Comparison of ENCODE assay signal across 11 cellular contexts in genomic region chr17:2394775-2395191, GRCh38. TPM values are rescaled to one million over a fixed set of nuclear protein-coding genes. Genes with fewer than 3 reads are reported as not detected.
A peak's percentile ranks its signal among the peaks of the same experiment; 100 is the strongest.
DNase-seq lines count a peak whose midpoint lies in the region; ATAC-seq and TF ChIP-seq lines count a peak whose summit lies in the region.
"Had no signal": no experiment of that assay in that cellular context is flagged by ENCODE, and none has a peak within 500 bp of the region (broad histone marks: within the 10 kb centered on the region; RNA-seq: fewer than 3 reads in every experiment).

No MANE protein-coding gene starts in this region.

- DNase-seq in CD14-positive monocyte (ENCODE audit: low spot score) (no peak), T-cell (no peak), fibroblast of lung (ENCODE audit: low read depth in 2 of 2) (no peak), posterior vena cava (ENCODE audit: low spot score) (peak; percentile 73), GOT3 (lab: John Stamatoyannopoulos, UW) (no peak)
- DNase-seq: GDM1, islet precursor cell, NCI-H2227 treated with DMSO at 0.1 percent for 48 hours had no signal

- peaks cover 0 to 4% (median 0%) of the 10 kb centered on the region in 3 donors for H3K27me3 Mint-ChIP-seq in CD14-positive monocyte (ENCODE audit: low read depth in 3 of 3)
- H3K27me3 Mint-ChIP-seq in T-cell, result no peaks in the 10 kb centered on the region

- no peak overlapping the region for H2AFZ ChIP-seq in fibroblast of lung (ENCODE audit: low read length)

- H3K4me1 Mint-ChIP-seq in CD14-positive monocyte, result peaks cover 64% of the 10 kb centered on the region
- H3K4me1 Mint-ChIP-seq in T-cell, result peaks cover 62 to 74% (median 66%) of the 10 kb centered on the region in 3 donors

- peaks cover 41% of the 10 kb centered on the region for H3K79me2 ChIP-seq in fibroblast of lung (ENCODE audit: control insufficient read depth, insufficient read depth, low read length)

- CTCF ChIA-PET in T-cell (lab: Charles Lee), result interaction anchor here in 1 of 2 donors (0.6 kb wide), 1 partner anchor 56 kb away, joined by 14 read pairs; no protein-coding TSS in a partner anchor

- H3K36me3 ChIP-seq in fibroblast of lung (ENCODE audit: control insufficient read depth, insufficient read depth, low read length), result peaks cover 3% of the 10 kb centered on the region

- intact Hi-C loops in CD14-positive monocyte (cut with micrococcal nuclease) (loop anchor here in 1 of 2 donors (5.0 to 10.0 kb wide), 2 partner anchors 677 to 750 kb away; partner anchors contain the start of genes RILP and SCARF1), posterior vena cava (cut with DNase I) (no loop called here)

- H3K9me3 ChIP-seq in fibroblast of lung (ENCODE audit: control insufficient read depth, insufficient read depth, low read depth, low read length), result no peaks in the 10 kb centered on the region

- H3K4me1 ChIP-seq in fibroblast of lung (ENCODE audit: control insufficient read depth, extremely low read depth, insufficient read depth, low read length), result peaks cover 45% of the 10 kb centered on the region

- ATAC-seq in T-cell (replicated peaks in 1 of 4) (no peak), HG03442 (IDR thresholded peaks at IDR 0.05; ENCODE audit: unreplicated experiment) (no peak), HG03280 (IDR thresholded peaks at IDR 0.05; ENCODE audit: unreplicated experiment) (no peak), GM21576 (IDR thresholded peaks at IDR 0.05; ENCODE audit: unreplicated experiment) (no peak)

- H3K27ac Mint-ChIP-seq in CD14-positive monocyte (peak overlapping the region in 5 of 7 donors; percentile 71 to 100 (median 94)), T-cell (peak overlapping the region in 1 of 2 donors; percentile 78)

- H3K4me3 ChIP-seq in fibroblast of lung (replicated peaks in 1 of 4; ENCODE audit: control extremely low read depth in 1 of 4, insufficient read depth in 1 of 4, low read depth in 3 of 4, low read length in 4 of 4), result no peak overlapping the region

- TF ChIP-seq CTCF in CD14-positive monocyte (IDR thresholded peaks at IDR 0.05), result no peak
- no peak for TF ChIP-seq CTCF in fibroblast of lung (conservative IDR thresholded peaks at IDR 0.05 in 1 of 2, IDR thresholded peaks at IDR 0.05 in 1 of 2; ENCODE audit: low read depth in 1 of 2, low read length in 2 of 2)

- H3K4me3 Mint-ChIP-seq in CD14-positive monocyte (no peak overlapping the region), T-cell (peak overlapping the region; percentile 6 to 88 (median 9))

- no peak overlapping the region for H3K4me2 ChIP-seq in fibroblast of lung (ENCODE audit: extremely low read depth, insufficient read depth, low read length)

- H3K9me3 Mint-ChIP-seq in CD14-positive monocyte (no peaks in the 10 kb centered on the region), T-cell (no peaks in the 10 kb centered on the region)

- H3K36me3 Mint-ChIP-seq in CD14-positive monocyte, result peaks cover 40% of the 10 kb centered on the region in 2 donors
- no peaks in the 10 kb centered on the region for H3K36me3 Mint-ChIP-seq in T-cell

- no peaks in the 10 kb centered on the region for H3K27me3 ChIP-seq in fibroblast of lung (ENCODE audit: control insufficient read depth, insufficient read depth, low read length)

- POLR2A ChIA-PET in T-cell (lab: Charles Lee), result no interaction called here

- H3K27ac ChIP-seq in fibroblast of lung (ENCODE audit: insufficient read depth, low read length), result peak overlapping the region; percentile 72

- no peaks in the 10 kb centered on the region for H4K20me1 ChIP-seq in fibroblast of lung (ENCODE audit: control insufficient read depth, extremely low read depth, insufficient read depth, low read length)

- no peak overlapping the region for H3K9ac ChIP-seq in fibroblast of lung (ENCODE audit: insufficient read depth, low read length)

RNA-seq across cellular contexts. Expression of gene MNT, which starts 6.1 kb away (rescaled TPM):
- polyA plus RNA-seq in CD14-positive monocyte (1 to 10 TPM in 1 of 2 donors, under 1 TPM in 1; 0.28 to 1.3 TPM), fibroblast of lung (1.7 and 2.2 TPM in 2 replicates)
- total RNA-seq in T-cell (10 to 100 TPM; 43.0 to 97.8 (median 58.2) TPM), fibroblast of lung (4.9 and 8.4 TPM in 2 replicates), posterior vena cava (10 to 100 TPM; 26.0 to 27.2 TPM)
- polyA plus RNA-seq in fibroblast of lung (2012), result 11.3 and 12.2 TPM in 2 replicates
- polyA minus RNA-seq in fibroblast of lung (ENCODE audit: low replicate concordance), result 15.8 and 17.1 TPM in 2 replicates

RNA-seq across cellular contexts. Expression of gene SGSM2, which starts 57.5 kb away (rescaled TPM):
- polyA plus RNA-seq in CD14-positive monocyte (1 to 10 TPM; 3.0 to 3.5 TPM), fibroblast of lung (16.2 and 23.4 TPM in 2 replicates)
- total RNA-seq in T-cell (100 to 1,000 TPM; 124 to 172 (median 160) TPM), fibroblast of lung (25.7 and 31.5 TPM in 2 replicates), posterior vena cava (10 to 100 TPM; 38.7 to 42.9 TPM)
- polyA plus RNA-seq in fibroblast of lung (2012), result 17.2 and 26.4 TPM in 2 replicates
- polyA minus RNA-seq in fibroblast of lung (ENCODE audit: low replicate concordance), result 59.4 and 98.2 TPM in 2 replicates

RNA-seq across cellular contexts. Expression of gene TSR1, which starts 58.5 kb away (rescaled TPM):
- 1 to 10 TPM; 8.1 to 9.3 TPM for polyA plus RNA-seq in CD14-positive monocyte
- total RNA-seq in T-cell, result 10 to 100 TPM; 27.8 to 33.7 (median 28.8) TPM
- total RNA-seq in fibroblast of lung, result 42.4 and 47.3 TPM in 2 replicates
- 13.7 and 16.9 TPM in 2 replicates for polyA plus RNA-seq in fibroblast of lung
- 23.3 and 32.1 TPM in 2 replicates for polyA plus RNA-seq in fibroblast of lung (2012)
- 19.0 and 50.4 TPM in 2 replicates for polyA minus RNA-seq in fibroblast of lung (ENCODE audit: low replicate concordance)
- total RNA-seq in posterior vena cava, result 10 to 100 TPM; 20.8 to 24.0 TPM

Comparison
In these comparisons a context has a peak if more than half of its experiments do, and no peak if none do; other contexts are left out.
1. H3K4me3 Mint-ChIP-seq: peak in T-cell (3 of 3); none in CD14-positive monocyte (0 of 2).